8 cellular contexts compared by ENCODE assay signal in the genomic region with DNA sequence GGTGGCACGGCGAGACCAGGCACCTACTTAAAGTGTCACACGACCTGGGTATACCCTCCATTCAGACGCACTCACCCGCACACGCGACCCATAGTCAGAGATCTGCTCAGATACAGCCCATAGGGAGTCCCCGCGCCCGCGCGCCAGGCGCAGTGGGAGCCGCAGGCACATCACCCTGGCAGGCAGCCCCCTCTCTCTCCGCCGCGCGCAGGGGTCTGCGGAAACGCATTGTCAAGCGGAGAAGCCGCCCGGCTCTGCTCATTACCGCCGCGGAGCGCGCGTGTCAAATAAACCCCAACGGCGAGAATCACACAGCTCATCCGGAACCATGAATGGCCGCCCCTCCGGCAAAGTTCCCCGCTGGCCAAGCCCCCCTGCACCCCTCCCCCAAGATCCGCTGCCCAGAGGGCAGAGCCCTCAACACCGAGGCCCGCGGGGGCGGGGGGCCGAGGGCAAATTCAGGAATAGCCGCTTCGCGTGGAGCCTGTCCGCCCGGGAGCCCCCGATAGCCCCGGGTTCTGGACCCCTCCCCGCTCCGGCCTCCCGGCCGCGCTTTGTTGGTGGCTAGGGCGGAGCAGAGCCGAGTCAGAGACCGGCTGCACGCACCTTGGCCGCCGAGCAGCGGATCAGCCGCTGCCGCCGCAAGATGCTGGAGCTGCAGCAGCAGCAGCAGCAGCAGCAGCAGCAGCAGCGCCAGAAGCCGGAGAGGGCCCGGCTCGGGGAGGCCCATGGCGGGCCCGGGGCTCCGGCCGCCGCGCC. TPM values are rescaled to one million over a fixed set of nuclear protein-coding genes. Genes with fewer than 3 reads are reported as not detected.
DNase-seq lines count a peak whose midpoint lies in the region; ATAC-seq and TF ChIP-seq lines count a peak whose summit lies in the region.

No MANE protein-coding gene starts in this region.

- POLR2A ChIA-PET in WTC11 (lab: Charles Lee): interaction anchor here (0.6 to 1.1 kb wide), 6 partner anchors 9 to 117 kb away, joined by 3 read pairs; no protein-coding TSS in a partner anchor

- TF ChIP-seq CTCF in Calu3 (IDR thresholded peaks at IDR 0.05; ENCODE audit: unreplicated experiment): no peak
- no peak for TF ChIP-seq CTCF in WTC11 (IDR thresholded peaks at IDR 0.05)
- TF ChIP-seq CTCF in colonic mucosa (IDR thresholded peaks at IDR 0.05): no peak

- CTCF ChIA-PET in Calu3 (lab: Charles Lee): interaction anchor here (0.8 to 1.7 kb wide), 3 partner anchors 29 to 66 kb away, joined by 4 to 7 read pairs (median 5); no protein-coding TSS in a partner anchor
- CTCF ChIA-PET in WTC11 (lab: Charles Lee): interaction anchor here (1.0 to 2.2 kb wide), 4 partner anchors 16 to 66 kb away, joined by 3 to 15 read pairs (median 4); no protein-coding TSS in a partner anchor

- peaks cover 6% of the 10 kb centered on the region for H3K4me1 ChIP-seq in colonic mucosa

- H3K27ac ChIP-seq in colonic mucosa: peak overlapping the region; percentile 39

- H3K4me3 ChIP-seq in colonic mucosa: peak overlapping the region; percentile 74

- no peaks in the 10 kb centered on the region for H3K9me3 Mint-ChIP-seq in Calu3 (ENCODE audit: low read depth, unreplicated experiment)
- no peaks in the 10 kb centered on the region for H3K9me3 Mint-ChIP-seq in WTC11

- H3K27ac Mint-ChIP-seq in Calu3 (ENCODE audit: unreplicated experiment) (peak overlapping the region; percentile 92), WTC11 (peak overlapping the region; percentile 98; the same call in 1 of the 2 replicates)

- DNase-seq in Calu3 (peak; percentile 41), NAMALWA (ENCODE audit: low spot score) (peak; percentile 81), WTC11 (ENCODE audit: low spot score) (peak; percentile 51), colonic mucosa (peak; percentile 49), lung microvascular endothelial cell (ENCODE audit: low read depth in 2 of 2) (peak; percentile 36 to 48), HuH-7.5 (ENCODE audit: low spot score) (no peak)
- DNase-seq in stimulated activated CD8-positive, alpha-beta memory T cell treated with anti-CD3 and anti-CD28 coated beads, Interleukin-4, amount 100 ng/mL, for 24 hours (ENCODE audit: low read depth): peak; percentile 38

- H3K36me3 Mint-ChIP-seq in Calu3 (ENCODE audit: insufficient read depth, unreplicated experiment) (peaks cover 49% of the 10 kb centered on the region), WTC11 (peaks cover 23% of the 10 kb centered on the region)

- H3K4me1 Mint-ChIP-seq in Calu3 (ENCODE audit: low read depth, unreplicated experiment) (peaks cover 22% of the 10 kb centered on the region), WTC11 (peaks cover 26% of the 10 kb centered on the region)

- H3K27me3 Mint-ChIP-seq in Calu3 (ENCODE audit: unreplicated experiment) (peaks cover under 1% of the 10 kb centered on the region), WTC11 (ENCODE audit: low read depth) (peaks cover 3% of the 10 kb centered on the region; the same call in 1 of the 2 replicates)

- peak; percentile 8 for ATAC-seq in GM21723 (IDR thresholded peaks at IDR 0.05; ENCODE audit: unreplicated experiment)
- ATAC-seq in WTC11: peak; percentile 1

- H3K4me3 Mint-ChIP-seq in Calu3 (ENCODE audit: low read depth, unreplicated experiment) (peak overlapping the region; percentile 99), WTC11 (peak overlapping the region; percentile 88)

- H3K9me3 ChIP-seq in colonic mucosa: no peaks in the 10 kb centered on the region

- BruUV-seq in Calu3 (replicated peaks; lab: Mats Ljungman, UMichigan): no TSS peak

- peak overlapping the region; percentile 51 to 73 for H3K9ac ChIP-seq in colonic mucosa (ENCODE audit: low read depth in 2 of 2, low read length in 2 of 2)

- intact Hi-C loops in Calu3 (cut with micrococcal nuclease; ENCODE audit: unreplicated experiment): loop anchor here (2.0 kb wide), 1 partner anchor 65 kb away; no protein-coding TSS in a partner anchor
- intact Hi-C loops in colonic mucosa (cut with DNase I): no loop called here

- no peaks in the 10 kb centered on the region for H3K36me3 ChIP-seq in colonic mucosa

- H3K27me3 ChIP-seq in colonic mucosa: no peaks in the 10 kb centered on the region

TF ChIP-seq in WTC11, 78 proteins besides CTCF, POLR2A, EP300 and RAD21 (continues in another document):
- no peak; the same call in 1 of the 2 replicates for TF ChIP-seq FOXP1 (CRISPR knock-in tag; IDR thresholded peaks at IDR 0.05; ENCODE audit: borderline replicate concordance)
- TF ChIP-seq KAT7 (CRISPR knock-in tag; IDR thresholded peaks at IDR 0.05; ENCODE audit: borderline replicate concordance): 0 out of 2 replicates have a peak, but pooled peaks have one; percentile 57
- TF ChIP-seq PRDM15 (CRISPR knock-in tag; IDR thresholded peaks at IDR 0.05): no peak
- TF ChIP-seq PRRX2 (CRISPR knock-in tag; IDR thresholded peaks at IDR 0.05): no peak
- TF ChIP-seq USF1 (CRISPR knock-in tag; IDR thresholded peaks at IDR 0.05): no peak
- no peak for TF ChIP-seq IRF1 (CRISPR knock-in tag; IDR thresholded peaks at IDR 0.05)
- no peak for TF ChIP-seq NR1H2 (CRISPR knock-in tag; IDR thresholded peaks at IDR 0.05)
- 0 out of 2 replicates have a peak, but pooled peaks have one; percentile 6 for TF ChIP-seq HMGXB4 (CRISPR knock-in tag; IDR thresholded peaks at IDR 0.05)
- TF ChIP-seq ZNF396 (CRISPR knock-in tag; IDR thresholded peaks at IDR 0.05; ENCODE audit: borderline replicate concordance): no peak
- TF ChIP-seq, protein P1, sequence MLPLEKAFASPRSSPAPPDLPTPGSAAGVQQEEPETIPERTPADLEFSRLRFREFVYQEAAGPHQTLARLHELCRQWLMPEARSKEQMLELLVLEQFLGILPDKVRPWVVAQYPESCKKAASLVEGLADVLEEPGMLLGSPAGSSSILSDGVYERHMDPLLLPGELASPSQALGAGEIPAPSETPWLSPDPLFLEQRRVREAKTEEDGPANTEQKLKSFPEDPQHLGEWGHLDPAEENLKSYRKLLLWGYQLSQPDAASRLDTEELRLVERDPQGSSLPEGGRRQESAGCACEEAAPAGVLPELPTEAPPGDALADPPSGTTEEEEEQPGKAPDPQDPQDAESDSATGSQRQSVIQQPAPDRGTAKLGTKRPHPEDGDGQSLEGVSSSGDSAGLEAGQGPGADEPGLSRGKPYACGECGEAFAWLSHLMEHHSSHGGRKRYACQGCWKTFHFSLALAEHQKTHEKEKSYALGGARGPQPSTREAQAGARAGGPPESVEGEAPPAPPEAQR (CRISPR knock-in tag; IDR thresholded peaks at IDR 0.05): no peak
- TF ChIP-seq IRF2 (CRISPR knock-in tag; IDR thresholded peaks at IDR 0.05; ENCODE audit: borderline replicate concordance, low read depth): no peak

RNA-seq across cellular contexts. Expression of gene LRP8, which starts 0.5 kb away (rescaled TPM):
- total RNA-seq in Calu3 (2022): 84.1 and 104 TPM in 2 replicates
- 61.9 to 69.5 TPM (median 66.6 TPM) in 3 replicates for total RNA-seq in WTC11 (2021)
- total RNA-seq in colonic mucosa: 10 to 100 TPM in 1 of 2 donors, 1 to 10 TPM in 1; 4.7 to 15.3 TPM
- total RNA-seq in lung microvascular endothelial cell: 7.7 and 14.2 TPM in 2 replicates
